1 cellular context compared by ENCODE assay signal in the genomic region with DNA sequence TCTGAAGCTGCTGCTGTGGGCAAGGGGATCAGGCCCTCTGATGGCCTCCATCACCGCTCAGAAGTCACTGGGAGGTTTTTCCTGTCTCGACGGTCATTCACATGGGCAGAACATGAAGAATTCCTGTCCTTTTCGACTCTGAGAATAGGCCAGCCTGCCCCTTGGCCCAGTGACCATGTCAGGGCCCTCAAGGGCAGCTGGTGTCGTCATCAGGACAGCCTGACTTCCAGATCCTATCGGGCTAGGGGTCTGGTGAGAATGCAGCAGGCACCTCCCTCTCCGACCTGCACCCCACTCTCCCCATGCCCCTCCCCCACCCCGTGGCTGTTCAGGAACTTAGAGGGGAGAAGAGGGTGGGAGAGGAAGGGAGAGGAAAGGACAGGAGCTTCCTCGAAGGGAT.
TF ChIP-seq lines count a peak whose summit lies in the region.

No MANE protein-coding gene starts in this region.

TF ChIP-seq in neural cell, 6 proteins besides CTCF, POLR2A, EP300 and RAD21:
- no peak for TF ChIP-seq TAF1 (IDR thresholded peaks at IDR 0.05; ENCODE audit: low read depth)
